36 cellular contexts compared by ENCODE assay signal in the genomic region with DNA sequence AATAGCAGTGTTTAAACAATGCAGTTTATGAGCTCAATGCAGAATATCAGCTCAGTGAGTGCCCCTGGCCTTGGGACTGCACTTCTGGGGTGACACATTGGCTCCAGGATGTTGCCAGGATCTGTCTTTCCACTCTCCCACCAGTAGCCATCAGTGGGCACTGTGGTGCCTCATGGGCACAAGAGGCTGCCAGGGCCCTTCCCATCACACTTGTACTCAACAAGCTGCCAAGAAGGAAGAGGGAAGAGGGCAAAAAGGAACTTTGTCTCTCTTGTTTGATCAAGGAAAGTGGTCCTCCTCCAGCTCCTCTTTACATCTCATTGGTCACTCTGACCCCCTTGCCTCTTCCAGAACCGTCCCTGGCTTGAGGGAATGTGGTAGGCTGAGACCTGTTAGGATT.
"Had no signal": no experiment of that assay in that cellular context is flagged by ENCODE, and none has a peak within 500 bp of the region (broad histone marks: within the 10 kb centered on the region; RNA-seq: fewer than 3 reads in every experiment).

No MANE protein-coding gene starts in this region.

- H3K27me3 ChIP-seq: MG63 had no signal

- H3K4me3 ChIP-seq: MG63 had no signal

- H3K36me3 ChIP-seq: MG63 had no signal

- H3K9me3 ChIP-seq: MG63 had no signal

- DNase-seq: Karpas-422, Kasumi-1, MG63, MM.1S, MV-4-11, NCI-H1048, NCI-H1092, NCI-H1092 treated with DMSO at 0.1 percent for 48 hours, NCI-H1105, NCI-H1105 treated with DMSO at 0.1 percent for 48 hours, NCI-H1417, NCI-H1417 treated with DMSO at 0.1 percent for 48 hours, NCI-H1436, NCI-H1436 treated with DMSO at 0.1 percent for 48 hours, NCI-H146, NCI-H1694, NCI-H1694 treated with DMSO at 0.1 percent for 48 hours, NCI-H187, NCI-H187 treated with DMSO at 0.1 percent for 48 hours, NCI-H1930, NCI-H2029, NCI-H2029 treated with DMSO at 0.1 percent for 48 hours, NCI-H2081, NCI-H2081 treated with DMSO at 0.1 percent for 48 hours, NCI-H2107, NCI-H2171, NCI-H2171 treated with DMSO at 0.1 percent for 48 hours, NCI-H2227 treated with DMSO at 0.1 percent for 48 hours, NCI-H226, NCI-H345, NCI-H446, NCI-H446 treated with DMSO at 0.1 percent for 48 hours, NCI-H510A, NCI-H510A treated with DMSO at 0.1 percent for 48 hours, NCI-H524, NCI-H524 treated with DMSO at 0.1 percent for 48 hours had no signal
